In genomic region chr2:101375653-101376052, GRCh38 we compare ENCODE assay signal across 19 cellular contexts. TPM values are rescaled to one million over a fixed set of nuclear protein-coding genes. Genes with fewer than 3 reads are reported as not detected.
A peak's percentile ranks its signal among the peaks of the same experiment; 100 is the strongest.
DNase-seq lines count a peak whose midpoint lies in the region; ATAC-seq, FAIRE-seq and TF ChIP-seq lines count a peak whose summit lies in the region.
"Had no signal": no experiment of that assay in that cellular context is flagged by ENCODE, and none has a peak within 500 bp of the region (broad histone marks: within the 10 kb centered on the region; RNA-seq: fewer than 3 reads in every experiment).

No MANE protein-coding gene starts in this region.

- no peaks in the 10 kb centered on the region; the same call in 2 of the 3 replicates for H3K9me3 Mint-ChIP-seq in GM23338
- H3K9me3 Mint-ChIP-seq: CD4-positive, alpha-beta T cell had no signal

- H3K18ac ChIP-seq in IMR-90 (ENCODE audit: low read depth, low read length) = no peak overlapping the region

- TF ChIP-seq CTCF in IMR-90 (conservative IDR thresholded peaks at IDR 0.05; ENCODE audit: low read depth, low read length) (no peak), K562 (IDR thresholded peaks at IDR 0.05 in 2 of 3, conservative IDR thresholded peaks at IDR 0.05 in 1 of 3; ENCODE audit: insufficient read depth in 2 of 3, low read depth in 1 of 3, low read length in 3 of 3) (no peak), GM23338 (conservative IDR thresholded peaks at IDR 0.05; ENCODE audit: low read depth in 2 of 2) (no peak)

- no peak for FAIRE-seq in K562 (lab: Jason Lieb, UNC)
- FAIRE-seq: GM12878, GM18507 had no signal

- H3K36me3 Mint-ChIP-seq in GM23338 (ENCODE audit: low read depth) = no peaks in the 10 kb centered on the region

- H3K9me3 ChIP-seq in IMR-90 (ENCODE audit: control insufficient read depth, insufficient read depth, low read length) (no peaks in the 10 kb centered on the region), K562 (replicated peaks; ENCODE audit: control insufficient read depth, insufficient read depth, low read depth, low read length) (no peaks in the 10 kb centered on the region)
- H3K9me3 ChIP-seq: HAP-1 had no signal

- dilution Hi-C loops in IMR-90 (cut with HindIII; ENCODE audit: low sequenced_read_pairs, unreplicated experiment) = no loop called here

- BruUV-seq in IMR-90 (replicated peaks; lab: Mats Ljungman, UMichigan) = no TSS peak
- no TSS peak for BruUV-seq in K562 (replicated peaks; lab: Mats Ljungman, UMichigan)

- no peaks in the 10 kb centered on the region for H4K20me1 ChIP-seq in IMR-90 (ENCODE audit: insufficient read depth, low read length)
- no peaks in the 10 kb centered on the region for H4K20me1 ChIP-seq in K562 (replicated peaks; ENCODE audit: control insufficient read depth, insufficient read depth, low read length)
- no peaks in the 10 kb centered on the region for H4K20me1 ChIP-seq in GM23338 (replicated peaks; ENCODE audit: insufficient read depth)
- H4K20me1 ChIP-seq: BLaER1 had no signal

- H2AFZ ChIP-seq in IMR-90 (replicated peaks; ENCODE audit: low read length, poor library complexity) (no peak overlapping the region), K562 (ENCODE audit: low read depth, low read length) (no peak overlapping the region), GM23338 (no peak overlapping the region)

- no peak for TF ChIP-seq EP300 in K562 (IDR thresholded peaks at IDR 0.05; ENCODE audit: low read length)

- no peaks in the 10 kb centered on the region for H3K27me3 Mint-ChIP-seq in GM23338 (ENCODE audit: insufficient read depth, low read depth, poor library complexity)
- H3K27me3 Mint-ChIP-seq: CD4-positive, alpha-beta T cell had no signal

- H3K56ac ChIP-seq in IMR-90 (ENCODE audit: extremely low read depth, insufficient read depth, low read length) = no peak overlapping the region

- no peak overlapping the region for H2BK5ac ChIP-seq in IMR-90 (ENCODE audit: low read depth, low read length, poor library complexity, severe bottlenecking)

- no peaks in the 10 kb centered on the region for H3K9me2 ChIP-seq in GM23338 (ENCODE audit: insufficient read depth)

- H2BK20ac ChIP-seq in IMR-90 (ENCODE audit: low read depth, low read length) = no peak overlapping the region

- no peak overlapping the region for H3K23ac ChIP-seq in IMR-90 (ENCODE audit: low read depth, low read length)

- no peak overlapping the region for H4K5ac ChIP-seq in IMR-90 (ENCODE audit: low read depth, low read length)

- peaks cover 6% of the 10 kb centered on the region for H3K4me1 Mint-ChIP-seq in GM23338

- intact Hi-C loops in Right ventricle myocardium superior (cut with DNase I) = no loop called here
- intact Hi-C loops in cardiac septum (cut with DNase I) = no loop called here
- intact Hi-C loops in IMR-90 (cut with micrococcal nuclease) = no loop called here
- intact Hi-C loops in K562 (cut with micrococcal nuclease) = no loop called here
- intact Hi-C loops in left ventricle myocardium superior (cut with micrococcal nuclease) = no loop called here

- H3K36me3 ChIP-seq in IMR-90 (ENCODE audit: control insufficient read depth, insufficient read depth, low read length) (no peaks in the 10 kb centered on the region), K562 (ENCODE audit: control insufficient read depth, insufficient read depth, low read length) (no peaks in the 10 kb centered on the region), GM23338 (ENCODE audit: insufficient read depth) (no peaks in the 10 kb centered on the region)
- H3K36me3 ChIP-seq: BLaER1, HAP-1 had no signal

- no peaks in the 10 kb centered on the region for H3K79me1 ChIP-seq in IMR-90 (ENCODE audit: low read depth in 1 of 2, low read length in 2 of 2)

- H3K9me1 ChIP-seq in IMR-90 (ENCODE audit: insufficient read depth, low read length) (no peaks in the 10 kb centered on the region), K562 (ENCODE audit: control insufficient read depth, insufficient read depth, low read length) (no peaks in the 10 kb centered on the region)

- H3F3A ChIP-seq in GM23338 (replicated peaks; ENCODE audit: low read depth) = no peaks in the 10 kb centered on the region

- H3K27me3 ChIP-seq in IMR-90 (ENCODE audit: control insufficient read depth, insufficient read depth, low read length) (peaks cover 3% of the 10 kb centered on the region), K562 (ENCODE audit: control insufficient read depth in 2 of 2, insufficient read depth in 2 of 2, low read length in 2 of 2) (peaks cover 14 to 34% of the 10 kb centered on the region in 2 experiments), GM23338 (ENCODE audit: insufficient read depth) (no peaks in the 10 kb centered on the region)
- H3K27me3 ChIP-seq: BLaER1 had no signal

- CTCF ChIA-PET in IMR-90 (lab: Yijun Ruan, JAX) = interaction anchor here (1.1 kb wide), 1 partner anchor 12 kb away, joined by 5 read pairs; the partner anchor contains the start of gene CREG2
- CTCF ChIA-PET in K562 (lab: Yijun Ruan, JAX; ENCODE audit: low intra/inter-chr PET ratio) = no interaction called here

- no peak overlapping the region for H4K8ac ChIP-seq in IMR-90 (ENCODE audit: low read depth in 2 of 2, low read length in 2 of 2)

- no peak overlapping the region for H2AK5ac ChIP-seq in IMR-90 (ENCODE audit: low read depth, low read length)

- no peak overlapping the region for H2BK120ac ChIP-seq in IMR-90 (ENCODE audit: low read depth, low read length)

- WGBS in IMR-90 (ENCODE audit: extremely low coverage in 2 of 2, insufficient read length in 1 of 2), 2 experiments = no CpG with 5 or more reads among the region's 9 CpGs
- WGBS in K562 (ENCODE audit: insufficient coverage, low coverage, missing lambda C conversion rate) = 2% methylated on average over 9 of the region's 9 CpGs

- H4K91ac ChIP-seq in IMR-90 (ENCODE audit: insufficient read depth, low read depth, low read length) = no peak overlapping the region

- H3K4me3 Mint-ChIP-seq in GM23338 = no peak overlapping the region
- H3K4me3 Mint-ChIP-seq: CD4-positive, alpha-beta T cell had no signal

- in situ Hi-C loops in IMR-90 (cut with MboI; ENCODE audit: low sequenced_read_pairs) = no loop called here
- in situ Hi-C loops in K562 (cut with MboI) = no loop called here

- H2BK15ac ChIP-seq in IMR-90 (ENCODE audit: low read depth, low read length) = no peak overlapping the region

- H3K4me1 ChIP-seq in IMR-90 (ENCODE audit: control insufficient read depth, insufficient read depth, low read length) (no peaks in the 10 kb centered on the region), K562 (replicated peaks in 1 of 2; ENCODE audit: control insufficient read depth in 2 of 2, insufficient read depth in 2 of 2, low read length in 2 of 2) (no peaks in the 10 kb centered on the region), GM23338 (ENCODE audit: insufficient read depth) (no peaks in the 10 kb centered on the region)
- H3K4me1 ChIP-seq: HAP-1 had no signal

- DNase-seq in Right ventricle myocardium superior = no peak
- DNase-seq in cardiac septum (ENCODE audit: low spot score) = no peak
- no peak for DNase-seq in IMR-90
- DNase-seq in K562 (ENCODE audit: extremely low read depth in 1 of 4, low spot score in 3 of 4) = no peak
- DNase-seq in left ventricle myocardium superior = no peak
- no peak for DNase-seq in activated CD8-positive, alpha-beta memory T cell treated with anti-CD3 and anti-CD28 coated beads, Interleukin-2, amount 50 U/mL, for 4 hours
- DNase-seq in GM23338 (ENCODE audit: low spot score) = no peak
- DNase-seq in GM19238 (ENCODE audit: insufficient read length, low spot score) = no peak
- DNase-seq: 8988T; AML-193; CD4-positive, alpha-beta T cell; DMS79; GOT3 had no signal

- no peak overlapping the region for H3K4me2 ChIP-seq in IMR-90 (ENCODE audit: low read depth, low read length)
- H3K4me2 ChIP-seq in K562 (ENCODE audit: insufficient read depth, low read length) = no peak overlapping the region
- H3K4me2 ChIP-seq in GM23338 = no peak overlapping the region
- H3K4me2 ChIP-seq: BLaER1 had no signal

- ATAC-seq in Right ventricle myocardium superior (ENCODE audit: poor library complexity) = peak; percentile 72
- ATAC-seq in IMR-90 (ENCODE audit: low read depth) = no peak
- ATAC-seq in K562 = peak; percentile 31
- ATAC-seq in left ventricle myocardium superior = peak; percentile 77
- ATAC-seq in GM23338 = no peak
- ATAC-seq: GM12878 had no signal

- H3K4me3 ChIP-seq in IMR-90 (ENCODE audit: insufficient read depth, low read depth, low read length) (no peak overlapping the region), K562 (no peak overlapping the region), GM23338 (no peak overlapping the region)
- H3K4me3 ChIP-seq: BLaER1, GM12878, HAP-1 had no signal

- no peak overlapping the region for H3K14ac ChIP-seq in IMR-90 (replicated peaks; ENCODE audit: low read depth, low read length)

- H3K79me2 ChIP-seq in K562 (ENCODE audit: control insufficient read depth, insufficient read depth, low read length) = no peaks in the 10 kb centered on the region
- H3K79me2 ChIP-seq in GM23338 (replicated peaks; ENCODE audit: insufficient read depth) = no peaks in the 10 kb centered on the region

- TF ChIP-seq POLR2A in IMR-90 (IDR thresholded peaks at IDR 0.05; ENCODE audit: low read depth, low read length) (no peak), K562 (conservative IDR thresholded peaks at IDR 0.05) (no peak)

- H3K9ac ChIP-seq in IMR-90 (ENCODE audit: low read depth, low read length) (no peak overlapping the region), K562 (ENCODE audit: insufficient read depth in 1 of 2, low read depth in 2 of 2, low read length in 2 of 2) (no peak overlapping the region)
- H3K9ac ChIP-seq: BLaER1 had no signal

- H3K4ac ChIP-seq in IMR-90 (ENCODE audit: low read depth, low read length) = no peak overlapping the region

- H3K27ac Mint-ChIP-seq in GM23338 = no peak overlapping the region

- POLR2A ChIA-PET in IMR-90 (lab: Charles Lee; ENCODE audit: unreplicated experiment) = no interaction called here
- POLR2A ChIA-PET in K562 (lab: Yijun Ruan, JAX) = interaction anchor here (0.6 kb wide), 1 partner anchor 42 kb away, joined by 3 read pairs; no protein-coding TSS in a partner anchor

- H3K27ac ChIP-seq in IMR-90 (ENCODE audit: insufficient read depth, low read length) (no peak overlapping the region), K562 (ENCODE audit: extremely low read depth, low read depth, low read length) (no peak overlapping the region), GM23338 (ENCODE audit: low read depth) (no peak overlapping the region)
- H3K27ac ChIP-seq: BLaER1 had no signal

- TF ChIP-seq RAD21 in IMR-90 (IDR thresholded peaks at IDR 0.05; ENCODE audit: low read length) (no peak), K562 (CRISPR knock-in tag; conservative IDR thresholded peaks at IDR 0.05 in 1 of 2, IDR thresholded peaks at IDR 0.05 in 1 of 2) (no peak)

- peak overlapping the region; percentile 65 for H2AK9ac ChIP-seq in IMR-90 (replicated peaks; ENCODE audit: low read depth, low read length, poor library complexity)

RNA-seq across cellular contexts. Expression of gene CREG2, which starts 11.7 kb away (rescaled TPM):
- total RNA-seq in Right ventricle myocardium superior (not detected), cardiac septum (0.81 TPM), IMR-90 (2012; rRNA removed) (not detected in 2 replicates), K562 (2014; rRNA removed) (not detected in 2 replicates), K562 (2014; rRNA removed; fragmentation: Illumina TruSeq; extraction: Trizol) (not detected in 2 replicates), K562 (2015; rRNA removed; fragmentation: Illumina TruSeq; extraction: Trizol) (not detected in 2 replicates), K562 (2021) (not detected in 2 replicates), left ventricle myocardium superior (not detected)
- polyA plus RNA-seq in IMR-90 (2012; rRNA removed) (0.17 and 0.24 TPM in 2 replicates), K562 (2011; rRNA removed) (not detected in 2 replicates), K562 (2014; fragmentation: Illumina TruSeq; extraction: Trizol) (not detected in 2 replicates), K562 (2014; fragmentation: Nextera tagmentation; extraction: Ambion mirVana) (not detected), K562 (2014; rRNA removed) (not detected in 2 replicates), GM23338 (2016; fragmentation: Nextera tagmentation; extraction: Ambion mirVana) (1.5 and 1.7 TPM in 2 replicates)
- 0.06 and 0.12 TPM in 2 replicates for polyA plus RNA-seq in IMR-90 (2012; cell fraction: cytosol; rRNA removed)
- polyA plus RNA-seq in IMR-90 (2012; cell fraction: nucleus; rRNA removed; ENCODE audit: low replicate concordance) = 0.05 and 0.13 TPM in 2 replicates
- total RNA-seq in K562 (2011; cell fraction: chromatin; rRNA removed; ENCODE audit: low replicate concordance) = not detected in 2 replicates
- not detected in 2 replicates for total RNA-seq in K562 (2011; cell fraction: nucleolus; rRNA removed)
- total RNA-seq in K562 (2011; cell fraction: nucleoplasm; rRNA removed) = not detected in 2 replicates
- not detected in 2 replicates for polyA plus RNA-seq in K562 (2011; cell fraction: cytosol; rRNA removed)
- not detected in 2 replicates for polyA plus RNA-seq in K562 (2011; cell fraction: nucleus; rRNA removed)
- not detected in 2 replicates for polyA plus RNA-seq in K562 (2012)
- polyA minus RNA-seq in K562 (2011; rRNA and poly(A)+ RNA removed) = not detected in 2 replicates
- not detected in 2 replicates for polyA minus RNA-seq in K562 (2011; cell fraction: cytosol; rRNA and poly(A)+ RNA removed)
- 0.13 TPM in 1 of 2 replicates, not detected in the other for polyA minus RNA-seq in K562 (2011; cell fraction: nucleus; rRNA and poly(A)+ RNA removed)
- total RNA-seq in GM23338 (2014; rRNA removed; shearing (Covaris generic)) = 0.12 and 2.6 TPM in 2 replicates
- total RNA-seq: G401, GM12878, HT-29 had no signal
- polyA plus RNA-seq: GM12878 had no signal

Comparison
In these comparisons a context has a peak if more than half of its experiments do, and no peak if none do; other contexts are left out.
1. ATAC-seq: peak in Right ventricle myocardium superior (single experiment), K562 (single experiment) and left ventricle myocardium superior (single experiment); none in IMR-90 (single experiment) and GM23338 (single experiment).